Comparison of ENCODE assay signal across 13 cellular contexts in genomic region chr16:84907575-84907974, GRCh38.
DNase-seq lines count a peak whose midpoint lies in the region; ATAC-seq and TF ChIP-seq lines count a peak whose summit lies in the region.
"Had no signal": no experiment of that assay in that cellular context is flagged by ENCODE, and none has a peak within 500 bp of the region (broad histone marks: within the 10 kb centered on the region; RNA-seq: fewer than 3 reads in every experiment).

No MANE protein-coding gene starts in this region.

- WGBS in heart right ventricle, 2 donors = 64 to 66% methylated on average over 12 of the region's 12 CpGs

- peak overlapping the region; percentile 37 to 73 (median 57) for H3K4me2 ChIP-seq in BLaER1 treated with 17β-estradiol and CSF1 and Interleukin-3, amounts not matched to agents 10 nM and 100 nM

- no peaks in the 10 kb centered on the region for H4K20me1 ChIP-seq in BLaER1 treated with 17β-estradiol and CSF1 and Interleukin-3, amounts not matched to agents 10 nM and 100 nM

- H3K27ac ChIP-seq in BLaER1 treated with 17β-estradiol and CSF1 and Interleukin-3, amounts not matched to agents 10 nM and 100 nM = peak overlapping the region in 1 of 11 experiments; percentile 17; a peak in 1 of 22 replicates
- H3K27ac ChIP-seq in heart right ventricle = peak overlapping the region in 6 of 10 donors; percentile 2 to 55 (median 34)
- H3K27ac ChIP-seq: C4-2B, Peyer's patch had no signal

- no peaks in the 10 kb centered on the region for H3K9me3 ChIP-seq in BLaER1 treated with 17β-estradiol and CSF1 and Interleukin-3, amounts not matched to agents 10 nM and 100 nM (replicated peaks in 1 of 11)
- H3K9me3 ChIP-seq in heart right ventricle = no peaks in the 10 kb centered on the region
- H3K9me3 ChIP-seq in BE2C = no peaks in the 10 kb centered on the region
- H3K9me3 ChIP-seq: Peyer's patch had no signal

- no peak overlapping the region for H3K4me3 ChIP-seq in BLaER1 treated with 17β-estradiol and CSF1 and Interleukin-3, amounts not matched to agents 10 nM and 100 nM
- no peak overlapping the region for H3K4me3 ChIP-seq in heart right ventricle
- H3K4me3 ChIP-seq in BE2C (ENCODE audit: low read depth, low read length) = no peak overlapping the region
- H3K4me3 ChIP-seq: Peyer's patch had no signal

- H3K36me3 ChIP-seq in BLaER1 treated with 17β-estradiol and CSF1 and Interleukin-3, amounts not matched to agents 10 nM and 100 nM = peaks cover 0 to 38% (median 0%) of the 10 kb centered on the region in 11 experiments; a peak in 7 of 22 replicates
- H3K36me3 ChIP-seq in heart right ventricle = peaks cover 0 to 16% (median 0%) of the 10 kb centered on the region in 9 donors
- H3K36me3 ChIP-seq in BE2C = no peaks in the 10 kb centered on the region

- peaks cover 15 to 65% (median 40%) of the 10 kb centered on the region in 10 experiments for H3K4me1 ChIP-seq in BLaER1 treated with 17β-estradiol and CSF1 and Interleukin-3, amounts not matched to agents 10 nM and 100 nM
- H3K4me1 ChIP-seq in heart right ventricle = peaks cover 0 to 43% (median 4%) of the 10 kb centered on the region in 9 donors
- H3K4me1 ChIP-seq in BE2C = peaks cover under 1% of the 10 kb centered on the region; the same call in 1 of the 2 replicates

- TF ChIP-seq CTCF in heart right ventricle (IDR thresholded peaks at IDR 0.05) (no peak), BE2C (IDR thresholded peaks at IDR 0.05; ENCODE audit: low read depth, low read length) (no peak)

- H3K9ac ChIP-seq in BLaER1 treated with 17β-estradiol and CSF1 and Interleukin-3, amounts not matched to agents 10 nM and 100 nM = no peak overlapping the region; a peak in 1 of 22 replicates

- intact Hi-C loops in heart right ventricle (cut with DNase I) (no loop called here), sciatic nerve (cut with DNase I) (no loop called here)

- ATAC-seq in heart right ventricle (peak; percentile 31 to 79 (median 62)), sciatic nerve (peak; percentile 72), GM18519 (IDR thresholded peaks at IDR 0.05; ENCODE audit: low FRiP score, unreplicated experiment) (no peak)
- ATAC-seq: effector memory CD8-positive, alpha-beta T cell had no signal

- DNase-seq in amniotic epithelial cell (ENCODE audit: low read depth) (peak; percentile 98), heart right ventricle (no peak), sciatic nerve (ENCODE audit: low spot score) (no peak), BE2C (no peak), HUDEP-2 (lab: John Stamatoyannopoulos, UW; ENCODE audit: unreplicated experiment in 76 of 76) (no peak), DMS153 (lab: John Stamatoyannopoulos, UW) (no peak)
- DNase-seq: activated naive CD8-positive, alpha-beta T cell treated with anti-CD3 and anti-CD28 coated beads for 36 hours; effector memory CD8-positive, alpha-beta T cell; Peyer's patch; T-helper 9 cell had no signal

- H3K27me3 ChIP-seq in BLaER1 treated with 17β-estradiol and CSF1 and Interleukin-3, amounts not matched to agents 10 nM and 100 nM = no peaks in the 10 kb centered on the region
- H3K27me3 ChIP-seq in heart right ventricle (no peaks in the 10 kb centered on the region), BE2C (no peaks in the 10 kb centered on the region)
- H3K27me3 ChIP-seq: Peyer's patch had no signal
